In genomic region chr7:65832281-65832680, GRCh38 we compare ENCODE assay signal across 1 cellular context.
TF ChIP-seq lines count a peak whose summit lies in the region.

No MANE protein-coding gene starts in this region.

TF ChIP-seq in endothelial cell of umbilical vein, 7 proteins besides CTCF, POLR2A, EP300 and RAD21 (continued from another document):
- no peak for TF ChIP-seq MAX (IDR thresholded peaks at IDR 0.05; ENCODE audit: insufficient read depth, insufficient read length)
- no peak for TF ChIP-seq FOS (IDR thresholded peaks at IDR 0.05; ENCODE audit: borderline replicate concordance, insufficient read depth, low read length)
- no peak for TF ChIP-seq GATA2 (IDR thresholded peaks at IDR 0.05; ENCODE audit: insufficient read depth, insufficient read length, low read depth, low read length)
- no peak for TF ChIP-seq MYC (IDR thresholded peaks at IDR 0.05; ENCODE audit: low read depth, low read length)
